1 cellular context compared by ENCODE assay signal in the genomic region with DNA sequence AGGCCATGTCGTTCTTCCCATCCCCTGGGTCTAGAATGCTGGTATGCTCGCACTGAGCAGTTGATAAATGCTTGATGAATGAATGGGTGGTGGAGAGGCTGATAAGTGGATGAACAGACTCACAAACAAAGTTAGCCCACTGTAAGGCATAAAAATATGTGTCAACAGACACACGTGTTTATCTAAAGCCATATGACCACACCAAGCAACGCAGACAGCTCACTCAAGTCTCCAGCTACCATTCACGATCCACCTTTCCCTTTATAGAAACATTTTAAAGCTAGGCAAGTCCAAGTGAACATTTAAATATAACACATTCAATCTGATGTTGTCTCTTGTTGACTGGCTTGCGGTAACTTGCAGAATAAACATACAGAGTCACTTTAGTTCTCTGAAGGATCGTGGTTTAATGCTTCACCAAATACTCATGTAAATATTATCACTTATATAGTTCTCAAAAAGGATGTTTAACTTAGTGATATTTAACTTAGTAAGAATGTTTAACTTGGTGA.
A peak's percentile ranks its signal among the peaks of the same experiment; 100 is the strongest.
TF ChIP-seq lines count a peak whose summit lies in the region.

No MANE protein-coding gene starts in this region.

TF ChIP-seq in HepG2, 621 proteins besides CTCF, POLR2A, EP300 and RAD21 (continued from another document):
- TF ChIP-seq, protein P1, sequence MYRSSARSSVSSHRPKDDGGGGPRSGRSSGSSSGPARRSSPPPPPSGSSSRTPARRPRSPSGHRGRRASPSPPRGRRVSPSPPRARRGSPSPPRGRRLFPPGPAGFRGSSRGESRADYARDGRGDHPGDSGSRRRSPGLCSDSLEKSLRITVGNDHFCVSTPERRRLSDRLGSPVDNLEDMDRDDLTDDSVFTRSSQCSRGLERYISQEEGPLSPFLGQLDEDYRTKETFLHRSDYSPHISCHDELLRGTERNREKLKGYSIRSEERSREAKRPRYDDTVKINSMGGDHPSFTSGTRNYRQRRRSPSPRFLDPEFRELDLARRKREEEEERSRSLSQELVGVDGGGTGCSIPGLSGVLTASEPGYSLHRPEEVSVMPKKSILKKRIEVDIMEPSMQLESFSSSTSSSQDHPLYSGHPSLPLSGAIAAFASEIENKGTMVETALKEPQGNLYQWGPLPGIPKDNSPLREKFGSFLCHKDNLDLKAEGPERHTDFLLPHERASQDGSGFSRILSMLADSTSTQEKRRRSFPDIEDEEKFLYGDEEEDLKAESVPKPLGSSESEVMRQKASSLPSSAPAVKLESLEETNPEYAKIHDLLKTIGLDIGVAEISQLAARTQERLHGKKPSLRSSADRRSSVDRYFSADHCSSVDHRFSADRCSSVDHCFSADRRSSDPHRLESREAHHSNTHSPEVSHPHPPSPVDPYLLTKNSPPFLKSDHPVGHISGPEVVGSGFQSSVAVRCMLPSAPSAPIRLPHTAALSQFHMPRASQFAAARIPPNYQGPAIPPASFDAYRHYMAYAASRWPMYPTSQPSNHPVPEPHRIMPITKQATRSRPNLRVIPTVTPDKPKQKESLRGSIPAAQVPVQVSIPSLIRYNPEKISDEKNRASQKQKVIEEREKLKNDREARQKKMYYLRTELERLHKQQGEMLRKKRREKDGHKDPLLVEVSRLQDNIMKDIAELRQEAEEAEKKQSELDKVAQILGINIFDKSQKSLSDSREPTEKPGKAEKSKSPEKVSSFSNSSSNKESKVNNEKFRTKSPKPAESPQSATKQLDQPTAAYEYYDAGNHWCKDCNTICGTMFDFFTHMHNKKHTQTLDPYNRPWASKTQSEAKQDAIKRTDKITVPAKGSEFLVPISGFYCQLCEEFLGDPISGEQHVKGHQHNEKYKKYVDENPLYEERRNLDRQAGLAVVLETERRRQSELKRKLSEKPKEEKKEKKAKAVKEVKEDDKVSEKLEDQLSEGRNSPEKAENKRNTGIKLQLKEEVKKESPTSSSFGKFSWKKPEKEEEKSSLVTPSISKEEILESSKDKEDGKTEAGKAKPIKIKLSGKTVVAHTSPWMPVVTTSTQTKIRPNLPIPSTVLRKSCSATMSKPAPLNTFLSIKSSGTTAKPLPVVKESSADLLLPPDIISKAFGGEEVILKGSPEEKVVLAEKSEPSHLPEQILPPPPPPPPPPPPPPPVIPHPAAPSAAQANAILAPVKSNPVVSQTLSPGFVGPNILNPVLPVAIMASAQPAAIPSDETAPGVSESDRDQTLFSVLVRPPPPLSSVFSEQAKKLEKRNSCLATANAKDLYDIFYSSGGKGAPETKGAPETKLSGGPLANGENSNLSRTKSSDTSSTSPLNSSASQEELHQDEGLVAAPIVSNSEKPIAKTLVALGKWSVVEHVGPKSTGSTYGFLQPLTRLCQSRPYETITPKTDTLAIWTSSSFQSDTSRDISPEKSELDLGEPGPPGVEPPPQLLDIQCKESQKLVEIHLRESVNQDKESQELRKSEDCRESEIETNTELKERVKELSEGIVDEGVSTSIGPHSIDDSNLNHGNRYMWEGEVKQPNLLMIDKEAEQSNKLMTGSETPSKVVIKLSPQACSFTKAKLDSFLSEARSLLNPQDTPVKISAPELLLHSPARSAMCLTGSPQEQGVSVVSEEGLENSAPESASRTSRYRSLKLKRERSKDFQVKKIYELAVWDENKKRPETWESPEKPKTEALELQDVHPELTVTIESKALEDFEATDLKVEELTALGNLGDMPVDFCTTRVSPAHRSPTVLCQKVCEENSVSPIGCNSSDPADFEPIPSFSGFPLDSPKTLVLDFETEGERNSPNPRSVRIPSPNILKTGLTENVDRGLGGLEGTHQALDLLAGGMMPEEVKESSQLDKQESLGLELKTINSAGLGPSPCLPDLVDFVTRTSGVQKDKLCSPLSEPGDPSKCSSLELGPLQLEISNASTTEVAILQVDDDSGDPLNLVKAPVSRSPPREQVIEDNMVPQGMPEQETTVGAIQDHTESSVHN (CRISPR knock-in tag; IDR thresholded peaks at IDR 0.05) = no peak
- TF ChIP-seq, protein P2, sequence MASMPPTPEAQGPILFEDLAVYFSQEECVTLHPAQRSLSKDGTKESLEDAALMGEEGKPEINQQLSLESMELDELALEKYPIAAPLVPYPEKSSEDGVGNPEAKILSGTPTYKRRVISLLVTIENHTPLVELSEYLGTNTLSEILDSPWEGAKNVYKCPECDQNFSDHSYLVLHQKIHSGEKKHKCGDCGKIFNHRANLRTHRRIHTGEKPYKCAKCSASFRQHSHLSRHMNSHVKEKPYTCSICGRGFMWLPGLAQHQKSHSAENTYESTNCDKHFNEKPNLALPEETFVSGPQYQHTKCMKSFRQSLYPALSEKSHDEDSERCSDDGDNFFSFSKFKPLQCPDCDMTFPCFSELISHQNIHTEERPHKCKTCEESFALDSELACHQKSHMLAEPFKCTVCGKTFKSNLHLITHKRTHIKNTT (CRISPR knock-in tag; IDR thresholded peaks at IDR 0.05) = no peak
- TF ChIP-seq ZNF616 (CRISPR knock-in tag; IDR thresholded peaks at IDR 0.05; ENCODE audit: low read depth) (no peak), TBX2 (CRISPR knock-in tag; IDR thresholded peaks at IDR 0.05; ENCODE audit: borderline replicate concordance) (peak; percentile 47; the same call in 1 of the 2 replicates), MEIS2 (CRISPR knock-in tag; IDR thresholded peaks at IDR 0.05) (no peak), NR2F2 (IDR thresholded peaks at IDR 0.05; ENCODE audit: borderline replicate concordance, low read depth) (peak; percentile 82), ZNF567 (CRISPR knock-in tag; IDR thresholded peaks at IDR 0.05; ENCODE audit: borderline replicate concordance) (no peak), RFXANK (CRISPR knock-in tag; IDR thresholded peaks at IDR 0.05) (no peak), SP1 (IDR thresholded peaks at IDR 0.05) (no peak), SP1 (CRISPR knock-in tag; IDR thresholded peaks at IDR 0.05) (no peak), REL (CRISPR knock-in tag; conservative IDR thresholded peaks at IDR 0.05) (no peak), CHD2 (IDR thresholded peaks at IDR 0.05; ENCODE audit: low read depth, low read length) (no peak), ISL2 (CRISPR knock-in tag; IDR thresholded peaks at IDR 0.05) (peak; percentile 82; the same call in 1 of the 2 replicates), ZNF333 (CRISPR knock-in tag; IDR thresholded peaks at IDR 0.05; ENCODE audit: borderline replicate concordance) (no peak), BORCS8-MEF2B (CRISPR knock-in tag; IDR thresholded peaks at IDR 0.05) (no peak), MAF1 (CRISPR knock-in tag; IDR thresholded peaks at IDR 0.05; ENCODE audit: borderline replicate concordance) (no peak), FOSL2 (CRISPR knock-in tag; IDR thresholded peaks at IDR 0.05) (0 out of 2 replicates have a peak, but pooled peaks have one; percentile 12), ZNF891 (CRISPR knock-in tag; IDR thresholded peaks at IDR 0.05) (no peak), MZF1 (CRISPR knock-in tag; IDR thresholded peaks at IDR 0.05; ENCODE audit: borderline replicate concordance) (no peak), MED1 (CRISPR knock-in tag; IDR thresholded peaks at IDR 0.05) (no peak), MXD4 (CRISPR knock-in tag; IDR thresholded peaks at IDR 0.05) (no peak), CREB1 (IDR thresholded peaks at IDR 0.05) (no peak), CREB1 (CRISPR knock-in tag; IDR thresholded peaks at IDR 0.05) (peak; percentile 57; the same call in 1 of the 2 replicates), FOXK2 (IDR thresholded peaks at IDR 0.05) (no peak), MAFK (conservative IDR thresholded peaks at IDR 0.05 in 1 of 2, IDR thresholded peaks at IDR 0.05 in 1 of 2; ENCODE audit: low read length in 2 of 2) (no peak)
- TF ChIP-seq, protein P3, sequence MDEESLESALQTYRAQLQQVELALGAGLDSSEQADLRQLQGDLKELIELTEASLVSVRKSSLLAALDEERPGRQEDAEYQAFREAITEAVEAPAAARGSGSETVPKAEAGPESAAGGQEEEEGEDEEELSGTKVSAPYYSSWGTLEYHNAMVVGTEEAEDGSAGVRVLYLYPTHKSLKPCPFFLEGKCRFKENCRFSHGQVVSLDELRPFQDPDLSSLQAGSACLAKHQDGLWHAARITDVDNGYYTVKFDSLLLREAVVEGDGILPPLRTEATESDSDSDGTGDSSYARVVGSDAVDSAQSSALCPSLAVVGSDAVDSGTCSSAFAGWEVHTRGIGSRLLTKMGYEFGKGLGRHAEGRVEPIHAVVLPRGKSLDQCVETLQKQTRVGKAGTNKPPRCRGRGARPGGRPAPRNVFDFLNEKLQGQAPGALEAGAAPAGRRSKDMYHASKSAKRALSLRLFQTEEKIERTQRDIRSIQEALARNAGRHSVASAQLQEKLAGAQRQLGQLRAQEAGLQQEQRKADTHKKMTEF (CRISPR knock-in tag; IDR thresholded peaks at IDR 0.05) = 0 out of 2 replicates have a peak, but pooled peaks have one; percentile 19
- TF ChIP-seq, protein P4, sequence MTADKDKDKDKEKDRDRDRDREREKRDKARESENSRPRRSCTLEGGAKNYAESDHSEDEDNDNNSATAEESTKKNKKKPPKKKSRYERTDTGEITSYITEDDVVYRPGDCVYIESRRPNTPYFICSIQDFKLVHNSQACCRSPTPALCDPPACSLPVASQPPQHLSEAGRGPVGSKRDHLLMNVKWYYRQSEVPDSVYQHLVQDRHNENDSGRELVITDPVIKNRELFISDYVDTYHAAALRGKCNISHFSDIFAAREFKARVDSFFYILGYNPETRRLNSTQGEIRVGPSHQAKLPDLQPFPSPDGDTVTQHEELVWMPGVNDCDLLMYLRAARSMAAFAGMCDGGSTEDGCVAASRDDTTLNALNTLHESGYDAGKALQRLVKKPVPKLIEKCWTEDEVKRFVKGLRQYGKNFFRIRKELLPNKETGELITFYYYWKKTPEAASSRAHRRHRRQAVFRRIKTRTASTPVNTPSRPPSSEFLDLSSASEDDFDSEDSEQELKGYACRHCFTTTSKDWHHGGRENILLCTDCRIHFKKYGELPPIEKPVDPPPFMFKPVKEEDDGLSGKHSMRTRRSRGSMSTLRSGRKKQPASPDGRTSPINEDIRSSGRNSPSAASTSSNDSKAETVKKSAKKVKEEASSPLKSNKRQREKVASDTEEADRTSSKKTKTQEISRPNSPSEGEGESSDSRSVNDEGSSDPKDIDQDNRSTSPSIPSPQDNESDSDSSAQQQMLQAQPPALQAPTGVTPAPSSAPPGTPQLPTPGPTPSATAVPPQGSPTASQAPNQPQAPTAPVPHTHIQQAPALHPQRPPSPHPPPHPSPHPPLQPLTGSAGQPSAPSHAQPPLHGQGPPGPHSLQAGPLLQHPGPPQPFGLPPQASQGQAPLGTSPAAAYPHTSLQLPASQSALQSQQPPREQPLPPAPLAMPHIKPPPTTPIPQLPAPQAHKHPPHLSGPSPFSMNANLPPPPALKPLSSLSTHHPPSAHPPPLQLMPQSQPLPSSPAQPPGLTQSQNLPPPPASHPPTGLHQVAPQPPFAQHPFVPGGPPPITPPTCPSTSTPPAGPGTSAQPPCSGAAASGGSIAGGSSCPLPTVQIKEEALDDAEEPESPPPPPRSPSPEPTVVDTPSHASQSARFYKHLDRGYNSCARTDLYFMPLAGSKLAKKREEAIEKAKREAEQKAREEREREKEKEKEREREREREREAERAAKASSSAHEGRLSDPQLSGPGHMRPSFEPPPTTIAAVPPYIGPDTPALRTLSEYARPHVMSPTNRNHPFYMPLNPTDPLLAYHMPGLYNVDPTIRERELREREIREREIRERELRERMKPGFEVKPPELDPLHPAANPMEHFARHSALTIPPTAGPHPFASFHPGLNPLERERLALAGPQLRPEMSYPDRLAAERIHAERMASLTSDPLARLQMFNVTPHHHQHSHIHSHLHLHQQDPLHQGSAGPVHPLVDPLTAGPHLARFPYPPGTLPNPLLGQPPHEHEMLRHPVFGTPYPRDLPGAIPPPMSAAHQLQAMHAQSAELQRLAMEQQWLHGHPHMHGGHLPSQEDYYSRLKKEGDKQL (CRISPR knock-in tag; IDR thresholded peaks at IDR 0.05; ENCODE audit: low read depth) = peak; percentile 99
